14 cellular contexts compared by ENCODE assay signal in genomic region chr1:51957618-51958017, GRCh38. TPM values are rescaled to one million over a fixed set of nuclear protein-coding genes. Genes with fewer than 3 reads are reported as not detected.
A peak's percentile ranks its signal among the peaks of the same experiment; 100 is the strongest.
DNase-seq lines count a peak whose midpoint lies in the region; ATAC-seq lines count a peak whose summit lies in the region.
"Had no signal": no experiment of that assay in that cellular context is flagged by ENCODE, and none has a peak within 500 bp of the region (broad histone marks: within the 10 kb centered on the region; RNA-seq: fewer than 3 reads in every experiment).

No MANE protein-coding gene starts in this region.

- no peak for ATAC-seq in GM18867 (IDR thresholded peaks at IDR 0.05; ENCODE audit: unreplicated experiment)
- ATAC-seq: activated T-helper 17 cell treated with anti-CD3 and anti-CD28 coated beads, Interleukin-2, amount 50 U/mL, for 72 hours; stimulated activated naive CD8-positive, alpha-beta T cell treated with anti-CD3 and anti-CD28 coated beads, Interleukin-15, amount 100 ng/mL, for 72 hours had no signal

- DNase-seq in DMS79 treated with DMSO at 0.1 percent for 48 hours (lab: John Stamatoyannopoulos, UW), result peak; percentile 59
- DNase-seq in NCI-H1417 (lab: John Stamatoyannopoulos, UW), result peak; percentile 35 to 97 (median 87)
- peak; percentile 89 for DNase-seq in NCI-H748 treated with DMSO at 0.1 percent for 48 hours (lab: John Stamatoyannopoulos, UW)
- DNase-seq in iPS-NIHi7 (ENCODE audit: extremely low spot score), result peak; percentile 68
- no peak for DNase-seq in occipital lobe (lab: John Stamatoyannopoulos, UW)
- DNase-seq in activated CD4-positive, alpha-beta T cell treated with anti-CD3 and anti-CD28 coated beads, Interleukin-2, amount 50 U/mL, for 48 hours, result no peak
- DNase-seq in NCI-H446 (lab: John Stamatoyannopoulos, UW), result no peak
- DNase-seq: amygdala; cortex of kidney; NCI-H187 treated with DMSO at 0.1 percent for 48 hours; PC-9; stimulated activated naive CD8-positive, alpha-beta T cell treated with anti-CD3 and anti-CD28 coated beads, Interleukin-15, amount 100 ng/mL, for 72 hours had no signal

RNA-seq across cellular contexts. Expression of gene RAB3B, which starts 32.9 kb away (rescaled TPM):
- 8.4 TPM for total RNA-seq in occipital lobe

Comparison
In these comparisons a context has a peak if more than half of its experiments do, and no peak if none do; other contexts are left out.
1. DNase-seq: peak in DMS79 treated with DMSO at 0.1 percent for 48 hours (single experiment), NCI-H1417 (3 of 3), NCI-H748 treated with DMSO at 0.1 percent for 48 hours (single experiment) and iPS-NIHi7 (single experiment); none in occipital lobe (single experiment), activated CD4-positive, alpha-beta T cell treated with anti-CD3 and anti-CD28 coated beads, Interleukin-2, amount 50 U/mL, for 48 hours (0 of 2) and NCI-H446 (0 of 2).